In the genomic region with DNA sequence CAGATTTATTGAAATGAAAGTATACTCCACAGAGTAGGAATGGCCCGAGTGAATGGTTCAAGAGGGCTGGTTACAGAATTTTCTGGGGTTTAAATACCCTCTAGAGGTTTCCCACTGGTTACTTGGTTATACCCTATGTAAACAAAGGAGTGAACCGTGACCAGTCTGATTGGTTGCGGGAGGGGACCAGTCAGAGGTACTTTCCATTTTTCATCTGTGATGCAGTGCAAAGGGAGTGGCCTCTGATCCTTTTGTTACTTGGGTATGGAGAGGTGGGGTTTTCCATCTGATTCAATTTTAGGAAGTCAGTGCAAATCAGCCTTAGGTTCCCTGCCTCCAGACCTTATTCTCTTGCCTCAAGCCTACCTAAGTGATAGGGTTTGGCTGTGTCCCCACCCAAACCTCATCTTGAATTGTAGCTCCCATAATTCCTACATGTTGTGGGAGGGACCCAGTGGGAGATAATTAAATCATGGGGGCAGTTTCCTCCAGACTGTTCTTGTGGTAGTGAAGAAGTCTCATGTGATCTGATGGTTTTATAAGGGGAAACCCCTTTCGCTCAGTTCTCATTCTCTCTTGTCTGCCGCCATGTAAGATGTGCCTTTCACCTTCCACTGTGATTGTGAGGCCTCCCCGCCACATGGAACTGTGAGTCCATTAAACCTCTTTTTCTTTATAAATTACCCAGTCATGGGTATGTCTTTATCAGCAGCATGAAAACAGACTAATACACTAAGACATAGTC, we compare ENCODE assay signal across 8 cellular contexts. TPM values are rescaled to one million over a fixed set of nuclear protein-coding genes. Genes with fewer than 3 reads are reported as not detected.
A peak's percentile ranks its signal among the peaks of the same experiment; 100 is the strongest.
DNase-seq lines count a peak whose midpoint lies in the region; TF ChIP-seq lines count a peak whose summit lies in the region.
"Not testable (repeated sequence)": the region's sequence is repeated elsewhere in the genome, so short reads cannot be mapped to it uniquely, and the experiment has no call there.

No MANE protein-coding gene starts in this region.

- BruUV-seq in mammary epithelial cell (replicated peaks; lab: Mats Ljungman, UMichigan): not testable (repeated sequence)

- H3K27ac ChIP-seq in ACC112 (ENCODE audit: low read depth, low read length) (peak overlapping the region; percentile 61), SJSA1 (peak overlapping the region; percentile 98), mammary epithelial cell (ENCODE audit: insufficient read depth, low read depth, low read length) (peak overlapping the region; percentile 98), mesodermal cell (ENCODE audit: low read depth, low read length, severe bottlenecking) (peak overlapping the region; percentile 85), thyroid gland (peak overlapping the region in 2 of 3 donors; percentile 71 to 80)

- not testable (repeated sequence) for H3K27me3 Mint-ChIP-seq in HFFc6 (ENCODE audit: insufficient read depth); osteocyte (ENCODE audit: unreplicated experiment)

- peak overlapping the region; percentile 26 for H3K4me2 ChIP-seq in mammary epithelial cell (ENCODE audit: insufficient read depth, low read depth, low read length)

- intact Hi-C loops in mammary epithelial cell (cut with micrococcal nuclease): loop anchor here (1.0 to 5.0 kb wide), 2 partner anchors 18 to 118 kb away; no protein-coding TSS in a partner anchor
- intact Hi-C loops in thyroid gland (cut with DNase I): not testable (repeated sequence)

- not testable (repeated sequence) for TF ChIP-seq CTCF in HFFc6 (IDR thresholded peaks at IDR 0.05); mammary epithelial cell (conservative IDR thresholded peaks at IDR 0.05 in 1 of 2, IDR thresholded peaks at IDR 0.05 in 1 of 2; ENCODE audit: extremely low read depth in 1 of 2, insufficient read depth in 1 of 2, low read depth in 1 of 2, low read length in 2 of 2); osteocyte (IDR thresholded peaks at IDR 0.05); thyroid gland (IDR thresholded peaks at IDR 0.05)

- not testable (repeated sequence) for H3K4me3 ChIP-seq in ACC112 (ENCODE audit: low read depth, low read length); mammary epithelial cell (replicated peaks in 1 of 3; ENCODE audit: insufficient read depth in 1 of 3, low read depth in 2 of 3, low read length in 3 of 3); mesodermal cell (ENCODE audit: extremely low read depth, insufficient read depth, low read length, poor library complexity, severe bottlenecking); thyroid gland (replicated peaks in 1 of 3)
- peak overlapping the region; percentile 11 for H3K4me3 ChIP-seq in SJSA1

- H3K9me3 ChIP-seq in SJSA1 (replicated peaks); mammary epithelial cell (replicated peaks; ENCODE audit: insufficient read depth, low read length); thyroid gland: not testable (repeated sequence)
- H3K9me3 ChIP-seq in mesodermal cell (ENCODE audit: control insufficient read depth, low read length): peaks cover 12% of the 10 kb centered on the region

- H3K36me3 Mint-ChIP-seq in HFFc6 (ENCODE audit: low read depth); osteocyte (ENCODE audit: unreplicated experiment): not testable (repeated sequence)

- H3K4me1 ChIP-seq in ACC112 (ENCODE audit: control insufficient read depth, insufficient read depth, low read length, unreplicated experiment): peaks cover 21% of the 10 kb centered on the region
- H3K4me1 ChIP-seq in SJSA1 (replicated peaks): peaks cover 42% of the 10 kb centered on the region
- H3K4me1 ChIP-seq in mammary epithelial cell (ENCODE audit: insufficient read depth, low read length): peaks cover 37% of the 10 kb centered on the region
- peaks cover 30% of the 10 kb centered on the region for H3K4me1 ChIP-seq in mesodermal cell (ENCODE audit: control insufficient read depth, insufficient read depth, low read length, poor library complexity, severe bottlenecking)
- H3K4me1 ChIP-seq in thyroid gland: peaks cover 53 to 60% of the 10 kb centered on the region in 2 donors

- TF ChIP-seq POLR2A in thyroid gland (IDR thresholded peaks at IDR 0.05): not testable (repeated sequence)

- dilution Hi-C loops in mammary epithelial cell (cut with HindIII; ENCODE audit: low sequenced_read_pairs): not testable (repeated sequence)

- not testable (repeated sequence) for H2AFZ ChIP-seq in ACC112 (ENCODE audit: low read length, unreplicated experiment); mammary epithelial cell (ENCODE audit: low read depth, low read length)

- H3K4me3 Mint-ChIP-seq in HFFc6: peak overlapping the region; percentile 51; the same call in 1 of the 2 replicates
- H3K4me3 Mint-ChIP-seq in osteocyte (ENCODE audit: unreplicated experiment): peak overlapping the region; percentile 35

- peak overlapping the region; percentile 68 for H3K9ac ChIP-seq in mammary epithelial cell (ENCODE audit: insufficient read depth, low read length)

- H4K20me1 ChIP-seq in mammary epithelial cell (ENCODE audit: insufficient read depth, low read length): not testable (repeated sequence)

- WGBS in mammary epithelial cell (ENCODE audit: low coverage, missing lambda C conversion rate): 88% methylated on average over 6 of the region's 6 CpGs
- WGBS in mesodermal cell (ENCODE audit: insufficient coverage in 2 of 2), 2 experiments: 89 to 96% methylated on average over 4 of the region's 6 CpGs
- WGBS in thyroid gland, 2 donors: 77 to 81% methylated on average over 6 of the region's 6 CpGs

- H3K9me3 Mint-ChIP-seq in HFFc6; osteocyte (ENCODE audit: unreplicated experiment): not testable (repeated sequence)

- H3K27ac Mint-ChIP-seq in HFFc6: not testable (repeated sequence)
- H3K27ac Mint-ChIP-seq in osteocyte (ENCODE audit: unreplicated experiment): peak overlapping the region; percentile 92

- in situ Hi-C loops in mammary epithelial cell (cut with MboI; ENCODE audit: low sequenced_read_pairs in 2 of 2): not testable (repeated sequence)

- DNase-seq in HFFc6; osteocyte (ENCODE audit: extremely low spot score, unreplicated experiment); thyroid gland: not testable (repeated sequence)
- DNase-seq in SJSA1 (ENCODE audit: low read depth in 1 of 2, low spot score in 2 of 2): peak; percentile 81 to 85
- DNase-seq in mammary epithelial cell: peak; percentile 62
- peak; percentile 31 for DNase-seq in fibroblast of peridontal ligament (ENCODE audit: extremely low read depth)

- not testable (repeated sequence) for H3K27me3 ChIP-seq in ACC112 (ENCODE audit: insufficient read depth, low read length); SJSA1 (replicated peaks); mammary epithelial cell (ENCODE audit: insufficient read depth, low read length); thyroid gland

- H3K4me1 Mint-ChIP-seq in HFFc6 (ENCODE audit: low read depth) (peaks cover 43% of the 10 kb centered on the region), osteocyte (ENCODE audit: unreplicated experiment) (peaks cover 45% of the 10 kb centered on the region)

- CTCF ChIA-PET in mammary epithelial cell (lab: Charles Lee; ENCODE audit: low non-redundant PET): not testable (repeated sequence)

- not testable (repeated sequence) for H3K79me2 ChIP-seq in ACC112 (ENCODE audit: control insufficient read depth, insufficient read depth, low read length, unreplicated experiment); mammary epithelial cell (ENCODE audit: insufficient read depth, low read length)

- H3K36me3 ChIP-seq in ACC112 (ENCODE audit: insufficient read depth, low read length); SJSA1; mammary epithelial cell (ENCODE audit: insufficient read depth, low read length); mesodermal cell (ENCODE audit: control insufficient read depth, insufficient read depth, low read length); thyroid gland: not testable (repeated sequence)

RNA-seq across cellular contexts. Expression of gene ST3GAL5, which starts 5.9 kb away (rescaled TPM):
- total RNA-seq in HFFc6 (2021; fragmentation: NEBNext Ultra II Directional; extraction: Animal tissue kit (Norgen Biotek cat#: 25700)): 10 to 100 TPM; 12.7 to 17.4 (median 15.2) TPM
- 84.5 and 89.7 TPM in 2 replicates for total RNA-seq in SJSA1 (2014; rRNA removed; shearing (Covaris generic))
- 10 to 100 TPM; 12.0 to 25.1 TPM for total RNA-seq in mammary epithelial cell
- 13.0 TPM for polyA plus RNA-seq in mammary epithelial cell
- 2.9 TPM for polyA minus RNA-seq in mammary epithelial cell
- 21.5 TPM for polyA plus RNA-seq in mesodermal cell (2013, experiment 1 of 2)
- 23.8 TPM for polyA plus RNA-seq in mesodermal cell (2013, experiment 2 of 2)
- 42.2 and 43.6 TPM in 2 replicates for total RNA-seq in osteocyte
- total RNA-seq in thyroid gland: 100 to 1,000 TPM; 139 to 199 (median 156) TPM
